In the genomic region with DNA sequence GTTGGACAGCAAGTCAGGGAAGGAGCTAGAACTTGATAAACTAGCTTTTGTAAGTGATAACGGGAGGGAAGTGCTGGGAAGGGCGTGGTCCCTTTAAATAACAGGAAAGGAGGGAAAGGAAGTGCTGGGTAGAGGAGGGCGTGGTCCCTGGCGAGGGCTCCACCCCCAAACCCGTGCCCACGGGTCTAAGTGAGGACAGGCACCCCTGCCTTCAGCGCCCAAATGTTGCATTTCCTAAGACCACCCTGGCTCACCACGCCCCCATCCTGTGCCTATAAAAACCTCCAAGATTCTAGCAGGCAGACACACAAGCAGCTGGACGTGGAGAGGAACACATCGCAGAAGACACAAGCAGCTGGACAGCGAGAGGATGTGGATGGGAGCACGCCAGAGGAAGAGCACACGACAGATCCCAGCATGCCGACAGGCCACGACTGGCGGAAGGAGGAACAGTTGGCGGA, we compare ENCODE assay signal across 15 cellular contexts. TPM values are rescaled to one million over a fixed set of nuclear protein-coding genes. Genes with fewer than 3 reads are reported as not detected.
A peak's percentile ranks its signal among the peaks of the same experiment; 100 is the strongest.
DNase-seq lines count a peak whose midpoint lies in the region; ATAC-seq, FAIRE-seq and TF ChIP-seq lines count a peak whose summit lies in the region.
"Had no signal": no experiment of that assay in that cellular context is flagged by ENCODE, and none has a peak within 500 bp of the region (broad histone marks: within the 10 kb centered on the region; RNA-seq: fewer than 3 reads in every experiment).

No MANE protein-coding gene starts in this region.

- H3K4me1 Mint-ChIP-seq in activated naive CD8-positive, alpha-beta T cell treated with anti-CD3 and anti-CD28 coated beads, Interleukin-2, amount 10 ng/mL, durations not matched to agents 7 days and 5 days = peaks cover 2% of the 10 kb centered on the region
- H3K4me1 Mint-ChIP-seq in activated naive CD8-positive, alpha-beta T cell treated with anti-CD3 and anti-CD28 coated beads, Interleukin-2, amount 50 U/mL, for 24 hours = peaks cover 3% of the 10 kb centered on the region
- no peaks in the 10 kb centered on the region for H3K4me1 Mint-ChIP-seq in astrocyte (ENCODE audit: low read depth, unreplicated experiment)
- peaks cover 6% of the 10 kb centered on the region for H3K4me1 Mint-ChIP-seq in stimulated activated effector memory CD8-positive, alpha-beta T cell treated with anti-CD3 and anti-CD28 coated beads, Interleukin-12 subunit alpha, Interleukin-12 subunit beta, amount 100 ng/mL, for 72 hours
- H3K4me1 Mint-ChIP-seq in activated CD4-positive, alpha-beta T cell treated with anti-CD3 and anti-CD28 coated beads for 36 hours = peaks cover 12% of the 10 kb centered on the region

- no peak overlapping the region for H3K4me3 Mint-ChIP-seq in activated naive CD8-positive, alpha-beta T cell treated with anti-CD3 and anti-CD28 coated beads, Interleukin-2, amount 10 ng/mL, durations not matched to agents 7 days and 5 days
- no peak overlapping the region for H3K4me3 Mint-ChIP-seq in activated naive CD8-positive, alpha-beta T cell treated with anti-CD3 and anti-CD28 coated beads, Interleukin-2, amount 50 U/mL, for 24 hours
- H3K4me3 Mint-ChIP-seq in astrocyte (ENCODE audit: unreplicated experiment) = no peak overlapping the region
- H3K4me3 Mint-ChIP-seq in stimulated activated effector memory CD8-positive, alpha-beta T cell treated with anti-CD3 and anti-CD28 coated beads, Interleukin-12 subunit alpha, Interleukin-12 subunit beta, amount 100 ng/mL, for 72 hours = peak overlapping the region; percentile 9
- H3K4me3 Mint-ChIP-seq in activated CD4-positive, alpha-beta T cell treated with anti-CD3 and anti-CD28 coated beads for 36 hours = no peak overlapping the region
- H3K4me3 Mint-ChIP-seq: activated naive CD8-positive, alpha-beta T cell treated with anti-CD3 and anti-CD28 coated beads for 36 hours had no signal

- CTCF ChIA-PET in activated CD4-positive, alpha-beta T cell treated with anti-CD3 and anti-CD28 coated beads for 36 hours (lab: Charles Lee) = interaction anchor here (0.8 to 1.0 kb wide), 3 partner anchors 10 to 524 kb away, joined by 3 to 5 read pairs (median 4); no protein-coding TSS in a partner anchor

- no peak overlapping the region for H3K4me3 ChIP-seq in astrocyte (ENCODE audit: insufficient read depth, low read depth, low read length)
- H3K4me3 ChIP-seq: coronary artery, uterus had no signal

- intact Hi-C loops in activated CD4-positive, alpha-beta T cell treated with anti-CD3 and anti-CD28 coated beads for 36 hours (cut with DNase I, micrococcal nuclease) = loop anchor here in 1 of 2 experiments (10.0 kb wide), 1 partner anchor 220 kb away; no protein-coding TSS in a partner anchor

- no peak overlapping the region for H3K27ac ChIP-seq in astrocyte (ENCODE audit: low read depth, low read length)
- H3K27ac ChIP-seq: uterus had no signal

- H3K27ac Mint-ChIP-seq in activated naive CD8-positive, alpha-beta T cell treated with anti-CD3 and anti-CD28 coated beads, Interleukin-2, amount 10 ng/mL, durations not matched to agents 7 days and 5 days = peak overlapping the region; percentile 21
- H3K27ac Mint-ChIP-seq in activated naive CD8-positive, alpha-beta T cell treated with anti-CD3 and anti-CD28 coated beads, Interleukin-2, amount 50 U/mL, for 24 hours = no peak overlapping the region
- no peak overlapping the region for H3K27ac Mint-ChIP-seq in astrocyte (ENCODE audit: unreplicated experiment)
- H3K27ac Mint-ChIP-seq in stimulated activated effector memory CD8-positive, alpha-beta T cell treated with anti-CD3 and anti-CD28 coated beads, Interleukin-12 subunit alpha, Interleukin-12 subunit beta, amount 100 ng/mL, for 72 hours = no peak overlapping the region
- no peak overlapping the region for H3K27ac Mint-ChIP-seq in activated CD4-positive, alpha-beta T cell treated with anti-CD3 and anti-CD28 coated beads for 36 hours
- H3K27ac Mint-ChIP-seq: activated naive CD8-positive, alpha-beta T cell treated with anti-CD3 and anti-CD28 coated beads for 36 hours had no signal

- peak overlapping the region; percentile 42 for H2AFZ ChIP-seq in astrocyte (ENCODE audit: low read depth, low read length)

- no peaks in the 10 kb centered on the region for H3K4me1 ChIP-seq in astrocyte (ENCODE audit: insufficient read depth, low read length)
- H3K4me1 ChIP-seq: uterus had no signal

- TF ChIP-seq CTCF in astrocyte (IDR thresholded peaks at IDR 0.05; ENCODE audit: insufficient read depth, low read depth, low read length) = no peak

- H3K27me3 Mint-ChIP-seq in activated naive CD8-positive, alpha-beta T cell treated with anti-CD3 and anti-CD28 coated beads, Interleukin-2, amount 10 ng/mL, durations not matched to agents 7 days and 5 days = peaks cover 9% of the 10 kb centered on the region
- peaks cover 8% of the 10 kb centered on the region for H3K27me3 Mint-ChIP-seq in activated naive CD8-positive, alpha-beta T cell treated with anti-CD3 and anti-CD28 coated beads, Interleukin-2, amount 50 U/mL, for 24 hours
- H3K27me3 Mint-ChIP-seq in astrocyte (ENCODE audit: low read depth, unreplicated experiment) = no peaks in the 10 kb centered on the region
- peaks cover 3% of the 10 kb centered on the region for H3K27me3 Mint-ChIP-seq in activated CD4-positive, alpha-beta T cell treated with anti-CD3 and anti-CD28 coated beads for 36 hours

- H3K36me3 ChIP-seq in astrocyte (ENCODE audit: insufficient read depth, low read length) = no peaks in the 10 kb centered on the region
- H3K36me3 ChIP-seq: uterus had no signal

- no peak for DNase-seq in activated naive CD8-positive, alpha-beta T cell treated with anti-CD3 and anti-CD28 coated beads, Interleukin-2, amount 10 ng/mL, durations not matched to agents 7 days and 5 days
- DNase-seq in activated naive CD8-positive, alpha-beta T cell treated with anti-CD3 and anti-CD28 coated beads, Interleukin-2, amount 50 U/mL, for 24 hours = no peak
- DNase-seq in NCI-H2227 (lab: John Stamatoyannopoulos, UW; ENCODE audit: unreplicated experiment) (peak; percentile 22), astrocyte (ENCODE audit: low read depth) (no peak), SKM-1 treated with dmso at 0.1 percent for 144 hours (lab: John Stamatoyannopoulos, UW; ENCODE audit: unreplicated experiment) (no peak)
- DNase-seq in stimulated activated effector memory CD8-positive, alpha-beta T cell treated with anti-CD3 and anti-CD28 coated beads, Interleukin-12 subunit alpha, Interleukin-12 subunit beta, amount 100 ng/mL, for 72 hours (ENCODE audit: low spot score in 2 of 2) = no peak
- no peak for DNase-seq in activated CD4-positive, alpha-beta T cell treated with anti-CD3 and anti-CD28 coated beads for 36 hours
- DNase-seq: activated naive CD8-positive, alpha-beta T cell treated with anti-CD3 and anti-CD28 coated beads for 36 hours; NCI-H345; posterior cingulate gyrus; T1000; uterus had no signal

- H3K79me2 ChIP-seq in astrocyte (ENCODE audit: insufficient read depth, low read length) = no peaks in the 10 kb centered on the region

- peak overlapping the region; percentile 27 for H3K4me2 ChIP-seq in astrocyte (ENCODE audit: low read length)

- H3K27me3 ChIP-seq in astrocyte (ENCODE audit: insufficient read depth, low read length) = no peaks in the 10 kb centered on the region
- H3K27me3 ChIP-seq: uterus had no signal

- POLR2A ChIA-PET in activated naive CD8-positive, alpha-beta T cell treated with anti-CD3 and anti-CD28 coated beads, Interleukin-2, amount 10 ng/mL, durations not matched to agents 7 days and 5 days (lab: Charles Lee) = no interaction called here
- POLR2A ChIA-PET in activated CD4-positive, alpha-beta T cell treated with anti-CD3 and anti-CD28 coated beads for 36 hours (lab: Charles Lee) = no interaction called here

- H3K9me3 ChIP-seq in astrocyte (ENCODE audit: insufficient read depth, low read depth, low read length) = no peaks in the 10 kb centered on the region
- H3K9me3 ChIP-seq: uterus had no signal

- no peak for ATAC-seq in activated naive CD8-positive, alpha-beta T cell treated with anti-CD3 and anti-CD28 coated beads, Interleukin-2, amount 10 ng/mL, durations not matched to agents 7 days and 5 days (ENCODE audit: low read depth)
- ATAC-seq in activated naive CD8-positive, alpha-beta T cell treated with anti-CD3 and anti-CD28 coated beads, Interleukin-2, amount 50 U/mL, for 24 hours = no peak
- no peak for ATAC-seq in stimulated activated effector memory CD8-positive, alpha-beta T cell treated with anti-CD3 and anti-CD28 coated beads, Interleukin-12 subunit alpha, Interleukin-12 subunit beta, amount 100 ng/mL, for 72 hours
- no peak for ATAC-seq in GM19351 (IDR thresholded peaks at IDR 0.05; ENCODE audit: unreplicated experiment)
- no peak for ATAC-seq in activated CD4-positive, alpha-beta T cell treated with anti-CD3 and anti-CD28 coated beads for 36 hours

- H3K9me3 Mint-ChIP-seq in activated naive CD8-positive, alpha-beta T cell treated with anti-CD3 and anti-CD28 coated beads, Interleukin-2, amount 10 ng/mL, durations not matched to agents 7 days and 5 days = no peaks in the 10 kb centered on the region
- no peaks in the 10 kb centered on the region for H3K9me3 Mint-ChIP-seq in activated naive CD8-positive, alpha-beta T cell treated with anti-CD3 and anti-CD28 coated beads, Interleukin-2, amount 50 U/mL, for 24 hours
- no peaks in the 10 kb centered on the region for H3K9me3 Mint-ChIP-seq in astrocyte (ENCODE audit: unreplicated experiment)
- no peaks in the 10 kb centered on the region for H3K9me3 Mint-ChIP-seq in stimulated activated effector memory CD8-positive, alpha-beta T cell treated with anti-CD3 and anti-CD28 coated beads, Interleukin-12 subunit alpha, Interleukin-12 subunit beta, amount 100 ng/mL, for 72 hours
- no peaks in the 10 kb centered on the region for H3K9me3 Mint-ChIP-seq in activated CD4-positive, alpha-beta T cell treated with anti-CD3 and anti-CD28 coated beads for 36 hours (ENCODE audit: low read depth)
- H3K9me3 Mint-ChIP-seq: activated naive CD8-positive, alpha-beta T cell treated with anti-CD3 and anti-CD28 coated beads for 36 hours had no signal

- peaks cover 3% of the 10 kb centered on the region for H3K36me3 Mint-ChIP-seq in activated naive CD8-positive, alpha-beta T cell treated with anti-CD3 and anti-CD28 coated beads, Interleukin-2, amount 10 ng/mL, durations not matched to agents 7 days and 5 days
- no peaks in the 10 kb centered on the region for H3K36me3 Mint-ChIP-seq in activated naive CD8-positive, alpha-beta T cell treated with anti-CD3 and anti-CD28 coated beads, Interleukin-2, amount 50 U/mL, for 24 hours (ENCODE audit: low read depth)
- no peaks in the 10 kb centered on the region for H3K36me3 Mint-ChIP-seq in astrocyte (ENCODE audit: low read depth, unreplicated experiment)
- H3K36me3 Mint-ChIP-seq in stimulated activated effector memory CD8-positive, alpha-beta T cell treated with anti-CD3 and anti-CD28 coated beads, Interleukin-12 subunit alpha, Interleukin-12 subunit beta, amount 100 ng/mL, for 72 hours = no peaks in the 10 kb centered on the region
- no peaks in the 10 kb centered on the region for H3K36me3 Mint-ChIP-seq in activated CD4-positive, alpha-beta T cell treated with anti-CD3 and anti-CD28 coated beads for 36 hours (ENCODE audit: low read depth)
- H3K36me3 Mint-ChIP-seq: activated naive CD8-positive, alpha-beta T cell treated with anti-CD3 and anti-CD28 coated beads for 36 hours had no signal

- no peak for FAIRE-seq in astrocyte (lab: Jason Lieb, UNC)

- H4K20me1 ChIP-seq in astrocyte (ENCODE audit: insufficient read depth, low read length) = no peaks in the 10 kb centered on the region

- no peak overlapping the region for H3K9ac ChIP-seq in astrocyte (ENCODE audit: low read length)

RNA-seq across cellular contexts. Expression of gene PALMD, which starts 58.5 kb away (rescaled TPM):
- total RNA-seq in activated naive CD8-positive, alpha-beta T cell treated with anti-CD3 and anti-CD28 coated beads, Interleukin-2, amount 10 ng/mL, durations not matched to agents 7 days and 5 days = not detected
- 0.41 and 0.58 TPM in 2 replicates for total RNA-seq in astrocyte
- not detected for total RNA-seq in activated CD4-positive, alpha-beta T cell treated with anti-CD3 and anti-CD28 coated beads for 36 hours
- total RNA-seq: activated naive CD8-positive, alpha-beta T cell treated with anti-CD3 and anti-CD28 coated beads for 36 hours; mononuclear cell had no signal
